8 cellular contexts compared by ENCODE assay signal in the genomic region with DNA sequence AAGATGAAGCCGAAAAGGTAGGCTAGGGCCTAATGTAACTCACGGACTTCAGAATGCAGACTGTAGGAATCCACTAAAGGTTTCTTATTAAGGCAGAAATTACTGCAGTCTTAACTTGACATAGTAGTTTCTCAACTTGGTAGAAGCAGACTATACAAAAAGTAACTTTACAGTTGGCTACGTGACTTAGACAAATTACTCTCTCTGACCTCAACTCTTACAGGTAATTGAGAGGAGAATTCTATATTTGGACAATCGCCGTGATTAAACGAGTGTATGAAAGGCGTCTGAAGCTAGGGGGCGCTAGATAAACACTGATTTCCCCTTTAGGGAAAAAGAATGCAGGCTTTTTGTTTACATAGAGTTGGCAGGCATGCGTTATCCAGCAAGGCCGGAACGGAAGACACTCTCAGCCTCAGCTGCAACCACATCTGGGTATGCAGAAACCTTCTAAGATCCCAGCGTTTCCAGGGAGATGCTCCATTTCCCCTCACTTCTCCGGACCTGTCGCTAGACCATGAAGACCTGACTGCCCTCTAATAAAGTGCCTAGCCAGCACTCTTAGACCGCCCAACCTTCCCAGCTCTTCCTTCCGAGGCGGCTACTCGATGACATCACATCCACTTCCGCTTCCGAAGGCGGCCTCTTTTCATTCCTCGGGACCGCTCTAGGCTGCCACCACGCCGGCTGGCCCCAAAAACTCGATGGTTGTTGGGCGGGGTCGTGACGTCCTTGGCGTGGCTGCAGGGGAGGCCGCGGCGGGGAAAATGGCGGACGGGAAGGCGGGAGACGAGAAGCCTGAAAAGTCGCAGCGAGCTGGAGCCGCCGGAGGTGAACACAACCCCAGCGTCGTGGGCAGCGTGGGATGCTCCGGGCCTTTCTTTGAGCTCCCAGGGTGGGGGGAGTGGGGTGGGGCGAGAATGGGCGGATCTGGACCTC. TPM values are rescaled to one million over a fixed set of nuclear protein-coding genes. Genes with fewer than 3 reads are reported as not detected.
DNase-seq lines count a peak whose midpoint lies in the region; ATAC-seq, FAIRE-seq and TF ChIP-seq lines count a peak whose summit lies in the region.

A gene with protein sequence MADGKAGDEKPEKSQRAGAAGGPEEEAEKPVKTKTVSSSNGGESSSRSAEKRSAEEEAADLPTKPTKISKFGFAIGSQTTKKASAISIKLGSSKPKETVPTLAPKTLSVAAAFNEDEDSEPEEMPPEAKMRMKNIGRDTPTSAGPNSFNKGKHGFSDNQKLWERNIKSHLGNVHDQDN (plus strand): TSS at position 732 of the 939 bp plus-strand sequence. CDS start 36 bp downstream, at position 768.

- peak within 1 kb of the TSS; percentile 85 to 98 for H3K4me3 ChIP-seq in kidney (ENCODE audit: low read length in 2 of 2)

- H3K4me3 Mint-ChIP-seq in chondrocyte (ENCODE audit: unreplicated experiment) = peak within 1 kb of the TSS; percentile 97

- H3K9ac ChIP-seq in kidney (ENCODE audit: low read length in 2 of 2) = peak within 1 kb of the TSS; percentile 86 to 96

- H3K27ac ChIP-seq in kidney (ENCODE audit: low read depth in 2 of 2, low read length in 2 of 2) = peak within 1 kb of the TSS; percentile 91 to 98

- H3K4me1 ChIP-seq in kidney (ENCODE audit: control insufficient read depth in 1 of 2, insufficient read depth in 1 of 2, low read depth in 1 of 2, low read length in 2 of 2) = peaks cover 4 to 12% of the 10 kb centered on the region in 2 donors

- H3K27me3 Mint-ChIP-seq in chondrocyte (ENCODE audit: low read depth) = no peaks in the 10 kb centered on the region

- H3K9me3 ChIP-seq in kidney (ENCODE audit: control insufficient read depth in 1 of 2, low read length in 2 of 2) = no peaks in the 10 kb centered on the region

- H3K4me1 Mint-ChIP-seq in chondrocyte (ENCODE audit: low read depth) = peaks cover 40% of the 10 kb centered on the region

- FAIRE-seq in kidney (lab: Jason Lieb, UNC) = peak; percentile 97

- ATAC-seq in GM19035 (IDR thresholded peaks at IDR 0.05; ENCODE audit: unreplicated experiment) (peak; percentile 87), HG03378 (IDR thresholded peaks at IDR 0.05; ENCODE audit: unreplicated experiment) (peak; percentile 86)

- H3K36me3 ChIP-seq in kidney (ENCODE audit: control insufficient read depth in 1 of 2, insufficient read depth in 2 of 2, low read length in 2 of 2) = no peaks in the 10 kb centered on the region

- peak; percentile 100 for TF ChIP-seq CTCF in chondrocyte (IDR thresholded peaks at IDR 0.05)
- TF ChIP-seq CTCF in kidney (IDR thresholded peaks at IDR 0.05; ENCODE audit: borderline replicate concordance, extremely low read depth, insufficient read depth) = peak; percentile 81

- no peaks in the 10 kb centered on the region for H3K9me3 Mint-ChIP-seq in chondrocyte (ENCODE audit: low read depth)

- peak within 1 kb of the TSS; percentile 100 for H3K27ac Mint-ChIP-seq in chondrocyte (ENCODE audit: unreplicated experiment)

- DNase-seq in AG20443 (ENCODE audit: low spot score) (peak; percentile 97), NCI-H460 (ENCODE audit: extremely low read depth, low read depth) (peak; percentile 98), chondrocyte (ENCODE audit: low spot score) (peak; percentile 99), kidney (peak; percentile 99)
- DNase-seq in activated CD4-positive, alpha-beta T cell treated with anti-CD3 and anti-CD28 coated beads for 1 hour = peak; percentile 98
- peak; percentile 98 for DNase-seq in stimulated activated CD4-positive, alpha-beta T cell treated with anti-CD3 and anti-CD28 coated beads, Interleukin-15, amount 100 ng/mL, for 48 hours (ENCODE audit: low read depth in 2 of 2)

- intact Hi-C loops in kidney (cut with DNase I) = no loop called here

- peaks cover 4% of the 10 kb centered on the region for H3K36me3 Mint-ChIP-seq in chondrocyte (ENCODE audit: low read depth)

RNA-seq across cellular contexts. Expression of the gene that starts here (rescaled TPM):
- total RNA-seq in NCI-H460 (2014; rRNA removed; shearing (Covaris generic)) = 88.8 and 97.0 TPM in 2 replicates
- polyA plus RNA-seq in NCI-H460 (2014; cell fraction: nucleus; rRNA removed) = 72.7 and 88.4 TPM in 2 replicates
- total RNA-seq in chondrocyte (128 to 145 TPM (median 139 TPM) in 3 replicates), kidney (148 TPM)
- polyA plus RNA-seq in kidney (ENCODE audit: insufficient read depth, low read depth, low replicate concordance) = 63.3 TPM

Comparison
In these comparisons a context has a peak if more than half of its experiments do, and no peak if none do; other contexts are left out.
1. Peak in every context shown above with its lines: DNase-seq, ATAC-seq, H3K4me3 ChIP-seq and H3K27ac ChIP-seq.